In genomic region chr17:3913531-3914318, GRCh38 we compare ENCODE assay signal across 8 cellular contexts. TPM values are rescaled to one million over a fixed set of nuclear protein-coding genes. Genes with fewer than 3 reads are reported as not detected.
A peak's percentile ranks its signal among the peaks of the same experiment; 100 is the strongest.
DNase-seq lines count a peak whose midpoint lies in the region; ATAC-seq lines count a peak whose summit lies in the region.

No MANE protein-coding gene starts in this region.

- no peak overlapping the region for H3K4me3 Mint-ChIP-seq in activated CD4-positive, alpha-beta memory T cell treated with anti-CD3 and anti-CD28 coated beads for 36 hours

- DNase-seq in NCI-H2081 (lab: John Stamatoyannopoulos, UW) (peak; percentile 44 to 60), NCI-H2081 treated with DMSO at 0.1 percent for 48 hours (lab: John Stamatoyannopoulos, UW) (no peak), NCI-H526 treated with DMSO at 0.1 percent for 48 hours (lab: John Stamatoyannopoulos, UW) (peak; percentile 2), dermis microvascular lymphatic vessel endothelial cell (ENCODE audit: low read depth in 2 of 2) (peak; percentile 30 to 67), medulla oblongata (ENCODE audit: extremely low spot score) (peak; percentile 79)
- DNase-seq in activated CD4-positive, alpha-beta memory T cell treated with anti-CD3 and anti-CD28 coated beads for 36 hours, result peak; percentile 89
- peak; percentile 64 for DNase-seq in stimulated activated CD8-positive, alpha-beta memory T cell treated with anti-CD3 and anti-CD28 coated beads, Interleukin-12 subunit alpha, Interleukin-12 subunit beta, amount 100 ng/mL, for 1 hour (ENCODE audit: low read depth)

- no peaks in the 10 kb centered on the region for H3K27me3 Mint-ChIP-seq in activated CD4-positive, alpha-beta memory T cell treated with anti-CD3 and anti-CD28 coated beads for 36 hours

- intact Hi-C loops in activated CD4-positive, alpha-beta memory T cell treated with anti-CD3 and anti-CD28 coated beads for 36 hours (cut with micrococcal nuclease), result loop anchor here (1.0 to 10.0 kb wide), 7 partner anchors 51 to 231 kb away; partner anchors contain the start of genes CYB5D2, NCBP3 and ZZEF1

- peak overlapping the region; percentile 54 for H3K27ac Mint-ChIP-seq in activated CD4-positive, alpha-beta memory T cell treated with anti-CD3 and anti-CD28 coated beads for 36 hours

- ATAC-seq in HG02840 (IDR thresholded peaks at IDR 0.05; ENCODE audit: low FRiP score, unreplicated experiment), result peak; percentile 43

- H3K9me3 Mint-ChIP-seq in activated CD4-positive, alpha-beta memory T cell treated with anti-CD3 and anti-CD28 coated beads for 36 hours, result no peaks in the 10 kb centered on the region

- H3K4me1 Mint-ChIP-seq in activated CD4-positive, alpha-beta memory T cell treated with anti-CD3 and anti-CD28 coated beads for 36 hours (ENCODE audit: low read depth), result peaks cover 39% of the 10 kb centered on the region

- POLR2A ChIA-PET in activated CD4-positive, alpha-beta memory T cell treated with anti-CD3 and anti-CD28 coated beads for 36 hours (lab: Charles Lee), result no interaction called here

- H3K36me3 Mint-ChIP-seq in activated CD4-positive, alpha-beta memory T cell treated with anti-CD3 and anti-CD28 coated beads for 36 hours, result no peaks in the 10 kb centered on the region

- CTCF ChIA-PET in activated CD4-positive, alpha-beta memory T cell treated with anti-CD3 and anti-CD28 coated beads for 36 hours (lab: Charles Lee), result interaction anchor here (0.6 to 4.8 kb wide), 57 partner anchors 9 to 508 kb away, joined by 3 to 91 read pairs (median 4); partner anchors contain the start of genes ATP2A3, CAMKK1 and NCBP3

RNA-seq across cellular contexts. Expression of gene P2RX1, which starts 2.5 kb away (rescaled TPM):
- total RNA-seq in activated CD4-positive, alpha-beta memory T cell treated with anti-CD3 and anti-CD28 coated beads for 36 hours, result under 1 TPM; 0.43 to 0.44 TPM
- total RNA-seq in dermis microvascular lymphatic vessel endothelial cell, result not detected in 2 replicates

RNA-seq across cellular contexts. Expression of gene CAMKK1, which starts 20.9 kb away (rescaled TPM):
- total RNA-seq in activated CD4-positive, alpha-beta memory T cell treated with anti-CD3 and anti-CD28 coated beads for 36 hours, result 1 to 10 TPM; 3.3 to 3.9 TPM
- 0.64 and 1.0 TPM in 2 replicates for total RNA-seq in dermis microvascular lymphatic vessel endothelial cell

RNA-seq across cellular contexts. Expression of gene ATP2A3, which starts 50.5 kb away (rescaled TPM):
- total RNA-seq in activated CD4-positive, alpha-beta memory T cell treated with anti-CD3 and anti-CD28 coated beads for 36 hours, result 100 to 1,000 TPM; 107 to 108 TPM
- under 0.01 TPM in 1 of 2 replicates, not detected in the other for total RNA-seq in dermis microvascular lymphatic vessel endothelial cell

Comparison
In these comparisons a context has a peak if more than half of its experiments do, and no peak if none do; other contexts are left out.
1. RNA of gene ATP2A3, which starts 50.5 kb away (total RNA-seq): 107 to 108 TPM in activated CD4-positive, alpha-beta memory T cell treated with anti-CD3 and anti-CD28 coated beads for 36 hours; under 0.01 TPM in dermis microvascular lymphatic vessel endothelial cell; every median in the first group is over 100 times any median in the second.